Comparison of ENCODE assay signal across 38 cellular contexts in the genomic region with DNA sequence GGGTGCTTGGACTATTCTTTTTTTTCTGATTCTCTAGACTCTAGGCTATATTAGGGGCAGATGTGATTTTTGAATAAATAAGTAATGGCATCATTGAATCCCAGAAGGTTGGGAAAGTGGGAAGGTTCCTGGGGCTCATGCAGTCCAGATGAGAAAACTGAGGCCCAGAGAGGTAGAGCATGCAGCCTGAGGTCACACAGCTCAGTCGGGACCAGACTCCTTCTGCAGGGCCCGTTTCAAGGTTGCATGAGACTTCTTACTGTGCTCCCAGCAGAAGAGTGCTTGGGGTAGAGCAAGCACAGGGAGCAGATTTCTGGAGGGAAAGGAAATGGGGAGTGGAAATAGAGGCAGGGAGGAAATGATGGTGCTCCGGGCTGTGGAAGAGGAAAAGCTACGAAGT. TPM values are rescaled to one million over a fixed set of nuclear protein-coding genes. Genes with fewer than 3 reads are reported as not detected.
"Had no signal": no experiment of that assay in that cellular context is flagged by ENCODE, and none has a peak within 500 bp of the region (broad histone marks: within the 10 kb centered on the region; RNA-seq: fewer than 3 reads in every experiment).

No MANE protein-coding gene starts in this region.

- H3K36me3 Mint-ChIP-seq: activated CD4-positive, alpha-beta memory T cell treated with anti-CD3 and anti-CD28 coated beads for 36 hours; activated naive CD4-positive, alpha-beta T cell treated with anti-CD3 and anti-CD28 coated beads, Interleukin-2, amount 50 U/mL, for 72 hours; activated naive CD8-positive, alpha-beta T cell treated with anti-CD3 and anti-CD28 coated beads for 36 hours had no signal

- H3K4me3 ChIP-seq: ascending aorta, cardiac muscle cell had no signal

- H3K27me3 Mint-ChIP-seq: activated CD4-positive, alpha-beta memory T cell treated with anti-CD3 and anti-CD28 coated beads for 36 hours; activated CD4-positive, alpha-beta T cell treated with anti-CD3 and anti-CD28 coated beads, Interleukin-2, amount 10 ng/mL, durations not matched to agents 24 days and 14 days; activated CD8-positive, alpha-beta T cell treated with anti-CD3 and anti-CD28 coated beads for 36 hours; activated naive CD8-positive, alpha-beta T cell treated with anti-CD3 and anti-CD28 coated beads for 36 hours; activated T-helper 17 cell treated with anti-CD3 and anti-CD28 coated beads, Interleukin-2, amount 50 U/mL, for 72 hours had no signal

- DNase-seq: activated B cell treated with CpG ODN at 0.5 μM for 24 hours; activated CD4-positive, alpha-beta memory T cell treated with anti-CD3 and anti-CD28 coated beads for 36 hours; activated CD4-positive, alpha-beta T cell treated with anti-CD3 and anti-CD28 coated beads for 4 hours; activated CD4-positive, alpha-beta T cell treated with anti-CD3 and anti-CD28 coated beads, Interleukin-2, amount 10 ng/mL, durations not matched to agents 24 days and 14 days; activated CD4-positive, alpha-beta T cell treated with anti-CD3 and anti-CD28 coated beads, Interleukin-2, amount 50 U/mL, for 1 hour; activated CD4-positive, alpha-beta T cell treated with anti-CD3 and anti-CD28 coated beads, Interleukin-2, amount 50 U/mL, for 4 hours; activated CD4-positive, CD25-positive, alpha-beta regulatory T cell treated with anti-CD3 and anti-CD28 coated beads, Interleukin-2, amount 50 U/mL, for 72 hours; activated CD8-positive, alpha-beta memory T cell treated with anti-CD3 and anti-CD28 coated beads, Interleukin-2, amount 50 U/mL, for 4 hours; activated CD8-positive, alpha-beta T cell treated with anti-CD3 and anti-CD28 coated beads for 36 hours; activated effector memory CD4-positive, alpha-beta T cell treated with anti-CD3 and anti-CD28 coated beads, Interleukin-2, amount 50 U/mL, for 16 hours; activated gamma-delta T cell treated with Interleukin-2 at 50 U/mL for 16 hours; activated naive CD4-positive, alpha-beta T cell; activated naive CD4-positive, alpha-beta T cell treated with anti-CD3 and anti-CD28 coated beads for 36 hours; activated naive CD4-positive, alpha-beta T cell treated with anti-CD3 and anti-CD28 coated beads, Interleukin-2, amount 50 U/mL, for 16 hours; activated naive CD8-positive, alpha-beta T cell treated with anti-CD3 and anti-CD28 coated beads for 36 hours; activated T-cell treated with anti-CD3 and anti-CD28 coated beads for 4 hours; activated T-cell treated with anti-CD3 and anti-CD28 coated beads, Interleukin-2, amount 50 U/mL, for 1 hour; activated T-cell treated with anti-CD3 and anti-CD28 coated beads, Interleukin-2, amount 50 U/mL, for 4 hours; activated T-cell treated with anti-CD3 and anti-CD28 coated beads, Interleukin-2, amount 50 U/mL, for 72 hours; amygdala; anterior cingulate cortex; caudate nucleus; cerebellar nuclear complex; T-helper 1 cell; T-helper 2 cell; T-helper 9 cell had no signal

- H3K36me3 ChIP-seq: ascending aorta, cardiac muscle cell had no signal

- FAIRE-seq: bronchial epithelial cell, TTC549 had no signal

- H3K9me3 Mint-ChIP-seq: activated B cell treated with CpG ODN at 0.5 μM for 24 hours; activated CD4-positive, alpha-beta memory T cell treated with anti-CD3 and anti-CD28 coated beads for 36 hours; activated CD4-positive, alpha-beta T cell treated with anti-CD3 and anti-CD28 coated beads, Interleukin-2, amount 10 ng/mL, durations not matched to agents 24 days and 14 days; activated CD8-positive, alpha-beta T cell treated with anti-CD3 and anti-CD28 coated beads for 36 hours; activated naive CD4-positive, alpha-beta T cell treated with anti-CD3 and anti-CD28 coated beads for 36 hours; activated naive CD4-positive, alpha-beta T cell treated with anti-CD3 and anti-CD28 coated beads, Interleukin-2, amount 50 U/mL, for 72 hours; activated naive CD8-positive, alpha-beta T cell treated with anti-CD3 and anti-CD28 coated beads for 36 hours; activated T-cell treated with anti-CD3 and anti-CD28 coated beads, Interleukin-2, amount 50 U/mL, for 4 hours; activated T-cell treated with anti-CD3 and anti-CD28 coated beads, Interleukin-2, amount 50 U/mL, for 72 hours; activated T-helper 1 cell treated with anti-CD3 and anti-CD28 coated beads, Interleukin-12 subunit alpha, Interleukin-12 subunit beta, Interleukin-2, Interleukin-4 antibody, amounts not matched to agents 30 ng/mL and 10 ng/mL and 1 ng/mL, durations not matched to agents 14 hours and 24 hours and 36 hours; activated T-helper 17 cell treated with anti-CD3 and anti-CD28 coated beads, Interleukin-2, amount 50 U/mL, for 72 hours; brain; central memory CD8-positive, alpha-beta T cell; T-helper 1 cell treated with Interleukin-12 subunit alpha and Interleukin-12 subunit beta and Interleukin-4 antibody, amounts not matched to agents 30 μg/mL and 1 μg/mL, for 36 hours; T-helper 2 cell treated with Interferon-gamma antibody and Interleukin-4, amounts not matched to agents 5 μg/mL and 100 μg/mL, for 36 hours had no signal

- H3K9me3 ChIP-seq: ascending aorta had no signal

- ATAC-seq: activated CD8-positive, alpha-beta T cell treated with anti-CD3 and anti-CD28 coated beads for 36 hours; activated naive CD4-positive, alpha-beta T cell treated with anti-CD3 and anti-CD28 coated beads, Interleukin-2, amount 50 U/mL, for 72 hours; activated T-cell treated with anti-CD3 and anti-CD28 coated beads, Interleukin-2, amount 50 U/mL, for 4 hours; activated T-cell treated with anti-CD3 and anti-CD28 coated beads, Interleukin-2, amount 50 U/mL, for 72 hours; activated T-helper 17 cell treated with anti-CD3 and anti-CD28 coated beads, Interleukin-2, amount 50 U/mL, for 72 hours had no signal

- H3K27me3 ChIP-seq: ascending aorta, cardiac muscle cell had no signal

- H3K4me1 Mint-ChIP-seq: activated B cell treated with CpG ODN at 0.5 μM for 24 hours; activated CD4-positive, alpha-beta T cell treated with anti-CD3 and anti-CD28 coated beads, Interleukin-2, amount 10 ng/mL, durations not matched to agents 24 days and 14 days; activated naive CD8-positive, alpha-beta T cell treated with anti-CD3 and anti-CD28 coated beads for 36 hours; activated T-helper 17 cell treated with anti-CD3 and anti-CD28 coated beads, Interleukin-2, amount 50 U/mL, for 72 hours; central memory CD8-positive, alpha-beta T cell had no signal

- H3K4me3 Mint-ChIP-seq: activated B cell treated with CpG ODN at 0.5 μM for 24 hours; activated CD4-positive, alpha-beta memory T cell treated with anti-CD3 and anti-CD28 coated beads for 36 hours; activated CD4-positive, alpha-beta T cell treated with anti-CD3 and anti-CD28 coated beads, Interleukin-2, amount 10 ng/mL, durations not matched to agents 24 days and 14 days; activated CD8-positive, alpha-beta T cell treated with anti-CD3 and anti-CD28 coated beads for 36 hours; activated naive CD4-positive, alpha-beta T cell treated with anti-CD3 and anti-CD28 coated beads for 36 hours; activated naive CD8-positive, alpha-beta T cell treated with anti-CD3 and anti-CD28 coated beads for 36 hours; activated T-cell treated with anti-CD3 and anti-CD28 coated beads, Interleukin-2, amount 50 U/mL, for 4 hours; activated T-cell treated with anti-CD3 and anti-CD28 coated beads, Interleukin-2, amount 50 U/mL, for 72 hours; activated T-helper 1 cell treated with anti-CD3 and anti-CD28 coated beads, Interleukin-12 subunit alpha, Interleukin-12 subunit beta, Interleukin-2, Interleukin-4 antibody, amounts not matched to agents 30 ng/mL and 10 ng/mL and 1 ng/mL, durations not matched to agents 14 hours and 24 hours and 36 hours; activated T-helper 17 cell treated with anti-CD3 and anti-CD28 coated beads, Interleukin-2, amount 50 U/mL, for 72 hours; central memory CD8-positive, alpha-beta T cell; T-helper 1 cell treated with Interleukin-12 subunit alpha and Interleukin-12 subunit beta and Interleukin-4 antibody, amounts not matched to agents 30 μg/mL and 1 μg/mL, for 36 hours; T-helper 2 cell treated with Interferon-gamma antibody and Interleukin-4, amounts not matched to agents 5 μg/mL and 100 μg/mL, for 36 hours had no signal

- H3K27ac Mint-ChIP-seq: activated B cell treated with CpG ODN at 0.5 μM for 24 hours; activated CD4-positive, alpha-beta memory T cell treated with anti-CD3 and anti-CD28 coated beads for 36 hours; activated CD4-positive, alpha-beta T cell treated with anti-CD3 and anti-CD28 coated beads, Interleukin-2, amount 10 ng/mL, durations not matched to agents 24 days and 14 days; activated CD8-positive, alpha-beta T cell treated with anti-CD3 and anti-CD28 coated beads for 36 hours; activated naive CD4-positive, alpha-beta T cell treated with anti-CD3 and anti-CD28 coated beads for 36 hours; activated naive CD8-positive, alpha-beta T cell treated with anti-CD3 and anti-CD28 coated beads for 36 hours; activated T-cell treated with anti-CD3 and anti-CD28 coated beads, Interleukin-2, amount 50 U/mL, for 72 hours; activated T-helper 1 cell treated with anti-CD3 and anti-CD28 coated beads, Interleukin-12 subunit alpha, Interleukin-12 subunit beta, Interleukin-2, Interleukin-4 antibody, amounts not matched to agents 30 ng/mL and 10 ng/mL and 1 ng/mL, durations not matched to agents 14 hours and 24 hours and 36 hours; activated T-helper 17 cell treated with anti-CD3 and anti-CD28 coated beads, Interleukin-2, amount 50 U/mL, for 72 hours; T-helper 1 cell treated with Interleukin-12 subunit alpha and Interleukin-12 subunit beta and Interleukin-4 antibody, amounts not matched to agents 30 μg/mL and 1 μg/mL, for 36 hours; T-helper 2 cell treated with Interferon-gamma antibody and Interleukin-4, amounts not matched to agents 5 μg/mL and 100 μg/mL, for 36 hours had no signal

- H3K27ac ChIP-seq: ascending aorta, cardiac muscle cell, VCaP had no signal

RNA-seq across cellular contexts. Expression of a gene that starts 59.8 kb away (rescaled TPM):
- total RNA-seq: activated CD8-positive, alpha-beta T cell treated with anti-CD3 and anti-CD28 coated beads for 36 hours; ascending aorta; bronchial epithelial cell had no signal
